18 cellular contexts compared by ENCODE assay signal in genomic region chrX:103615781-103616180, GRCh38. TPM values are rescaled to one million over a fixed set of nuclear protein-coding genes. Genes with fewer than 3 reads are reported as not detected.
DNase-seq lines count a peak whose midpoint lies in the region; ATAC-seq and TF ChIP-seq lines count a peak whose summit lies in the region.
"Had no signal": no experiment of that assay in that cellular context is flagged by ENCODE, and none has a peak within 500 bp of the region (broad histone marks: within the 10 kb centered on the region; RNA-seq: fewer than 3 reads in every experiment).

No MANE protein-coding gene starts in this region.

- TF ChIP-seq EP300 in ovary (IDR thresholded peaks at IDR 0.05), result no peak

- no peak overlapping the region for H4K8ac ChIP-seq in mesenchymal stem cell (ENCODE audit: low read length)

- intact Hi-C loops in ovary (cut with DNase I), result no loop called here

- H2BK5ac ChIP-seq in mesenchymal stem cell (ENCODE audit: low read depth, low read length, poor library complexity, severe bottlenecking), result no peak overlapping the region

- H3K4me3 ChIP-seq in RWPE2 (ENCODE audit: severe bottlenecking) (no peak overlapping the region), mesenchymal stem cell (ENCODE audit: insufficient read depth in 1 of 2, low read depth in 1 of 2, low read length in 2 of 2) (no peak overlapping the region), ovary (no peak overlapping the region)

- no peak overlapping the region for H4K91ac ChIP-seq in mesenchymal stem cell (ENCODE audit: low read length)

- H3K27ac ChIP-seq in RWPE2 (ENCODE audit: poor library complexity, severe bottlenecking), result peak overlapping the region; percentile 81
- no peak overlapping the region for H3K27ac ChIP-seq in mesenchymal stem cell (ENCODE audit: low read length, poor library complexity, severe bottlenecking)
- H3K27ac ChIP-seq in ovary, result no peak overlapping the region
- no peak overlapping the region for H3K27ac ChIP-seq in RWPE1

- H3K4me3 Mint-ChIP-seq in HFFc6, result no peak overlapping the region
- H3K4me3 Mint-ChIP-seq: B cell; CD4-positive, CD25-positive, alpha-beta regulatory T cell had no signal

- no peak overlapping the region for H2BK120ac ChIP-seq in mesenchymal stem cell (ENCODE audit: low read depth, low read length)

- H3K79me1 ChIP-seq in mesenchymal stem cell (replicated peaks; ENCODE audit: low read length, poor library complexity, severe bottlenecking), result no peaks in the 10 kb centered on the region

- POLR2A ChIA-PET in RWPE1 (lab: Yijun Ruan, JAX; ENCODE audit: low non-redundant PET), result no interaction called here

- no peak overlapping the region for H2AK5ac ChIP-seq in mesenchymal stem cell (ENCODE audit: low read length, severe bottlenecking)

- CTCF ChIA-PET in RWPE1 (lab: Yijun Ruan, JAX), result no interaction called here

- H3K4me1 ChIP-seq in RWPE2 (ENCODE audit: insufficient read depth, poor library complexity, severe bottlenecking), result peaks cover 16% of the 10 kb centered on the region
- H3K4me1 ChIP-seq in mesenchymal stem cell (ENCODE audit: control insufficient read depth, insufficient read depth, low read depth, low read length), result no peaks in the 10 kb centered on the region
- no peaks in the 10 kb centered on the region for H3K4me1 ChIP-seq in ovary (ENCODE audit: insufficient read depth)
- H3K4me1 ChIP-seq: Caco-2 had no signal

- H2BK12ac ChIP-seq in mesenchymal stem cell (ENCODE audit: low read length in 2 of 2), result no peak overlapping the region

- peak overlapping the region; percentile 82 for H3K27ac Mint-ChIP-seq in HFFc6
- H3K27ac Mint-ChIP-seq: B cell had no signal

- TF ChIP-seq POLR2A in ovary (IDR thresholded peaks at IDR 0.05), result no peak

- H3K9me3 ChIP-seq in RWPE2 (ENCODE audit: severe bottlenecking) (no peaks in the 10 kb centered on the region), mesenchymal stem cell (ENCODE audit: control insufficient read depth, low read length) (no peaks in the 10 kb centered on the region), ovary (no peaks in the 10 kb centered on the region)
- H3K9me3 ChIP-seq: Caco-2 had no signal

- H3K27me3 Mint-ChIP-seq in HFFc6 (ENCODE audit: insufficient read depth), result no peaks in the 10 kb centered on the region; the same call in 1 of the 2 replicates
- H3K27me3 Mint-ChIP-seq: B cell; CD4-positive, CD25-positive, alpha-beta regulatory T cell had no signal

- H3K27me3 ChIP-seq in RWPE2 (ENCODE audit: insufficient read depth, poor library complexity, severe bottlenecking) (no peaks in the 10 kb centered on the region), mesenchymal stem cell (ENCODE audit: control insufficient read depth in 1 of 2, insufficient read depth in 1 of 2, low read length in 2 of 2) (peaks cover 0 to 3% of the 10 kb centered on the region in 2 experiments), ovary (no peaks in the 10 kb centered on the region)

- no peak overlapping the region for H3K4me2 ChIP-seq in mesenchymal stem cell (ENCODE audit: low read length, poor library complexity, severe bottlenecking)

- H3K36me3 ChIP-seq in RWPE2 (ENCODE audit: low read depth), result peaks cover 4% of the 10 kb centered on the region
- H3K36me3 ChIP-seq in mesenchymal stem cell (ENCODE audit: control insufficient read depth in 1 of 2, insufficient read depth in 2 of 2, low read depth in 1 of 2, low read length in 2 of 2), result no peaks in the 10 kb centered on the region
- H3K36me3 ChIP-seq in ovary, result no peaks in the 10 kb centered on the region

- H3K9ac ChIP-seq in mesenchymal stem cell (ENCODE audit: low read length), result no peak overlapping the region

- H3K4me1 Mint-ChIP-seq in HFFc6 (ENCODE audit: low read depth), result peaks cover 55% of the 10 kb centered on the region
- H3K4me1 Mint-ChIP-seq: B cell; CD4-positive, CD25-positive, alpha-beta regulatory T cell had no signal

- no peak overlapping the region for H3K14ac ChIP-seq in mesenchymal stem cell (ENCODE audit: low read length in 2 of 2)

- DNase-seq in EL (peak; percentile 48), HFFc6 (peak; percentile 32), RWPE2 (ENCODE audit: low spot score) (no peak), mesenchymal stem cell (peak; percentile 10), ovary (no peak), NCI-H82 treated with DMSO at 0.1 percent for 48 hours (lab: John Stamatoyannopoulos, UW; ENCODE audit: unreplicated experiment) (no peak), RWPE1 (ENCODE audit: low spot score) (no peak)
- DNase-seq in stimulated activated CD4-positive, alpha-beta T cell treated with anti-CD3 and anti-CD28 coated beads, Interleukin-4, amount 100 ng/mL, for 4 hours, result no peak
- DNase-seq: Caco-2; CD4-positive, CD25-positive, alpha-beta regulatory T cell; DMS153; Karpas-422; NCI-H187 treated with DMSO at 0.1 percent for 48 hours; NCI-H446 treated with DMSO at 0.1 percent for 48 hours; NCI-H774; T-helper 2 cell had no signal

- no peak overlapping the region for H2AFZ ChIP-seq in mesenchymal stem cell (ENCODE audit: low read depth, low read length)

- no peak overlapping the region for H3K18ac ChIP-seq in mesenchymal stem cell (ENCODE audit: low read depth in 1 of 2, low read length in 2 of 2)

- no peak overlapping the region for H3K23ac ChIP-seq in mesenchymal stem cell (ENCODE audit: low read length in 2 of 2)

- no peaks in the 10 kb centered on the region for H3K9me3 Mint-ChIP-seq in HFFc6
- H3K9me3 Mint-ChIP-seq: CD4-positive, CD25-positive, alpha-beta regulatory T cell had no signal

- TF ChIP-seq CTCF in HFFc6 (IDR thresholded peaks at IDR 0.05) (no peak), RWPE2 (IDR thresholded peaks at IDR 0.05; ENCODE audit: poor library complexity, severe bottlenecking) (no peak), ovary (IDR thresholded peaks at IDR 0.05) (no peak), RWPE1 (conservative IDR thresholded peaks at IDR 0.05; ENCODE audit: low read depth) (no peak)

- H2BK15ac ChIP-seq in mesenchymal stem cell (ENCODE audit: low read depth, poor library complexity, severe bottlenecking), result no peak overlapping the region

- no peak overlapping the region for H3K4ac ChIP-seq in mesenchymal stem cell (ENCODE audit: low read depth in 1 of 2, low read length in 2 of 2)

- H3K36me3 Mint-ChIP-seq in HFFc6 (ENCODE audit: low read depth), result peaks cover 9% of the 10 kb centered on the region; the same call in 1 of the 2 replicates
- H3K36me3 Mint-ChIP-seq: CD4-positive, CD25-positive, alpha-beta regulatory T cell had no signal

- ATAC-seq in RWPE2 (ENCODE audit: low read depth), result peak; percentile 38; the same call in 2 of the 3 replicates
- ATAC-seq: HCT116 had no signal

RNA-seq across cellular contexts. Expression of gene TCEAL3, which starts 8.0 kb away (rescaled TPM):
- 10 to 100 TPM; 54.3 to 75.5 (median 62.7) TPM for total RNA-seq in HFFc6 (2021; fragmentation: NEBNext Ultra II Directional; extraction: Animal tissue kit (Norgen Biotek cat#: 25700))
- 52.4 TPM for polyA plus RNA-seq in mesenchymal stem cell (2013, experiment 1 of 2)
- polyA plus RNA-seq in mesenchymal stem cell (2013, experiment 2 of 2), result 55.2 TPM
- 100 to 1,000 TPM in 4 of 7 donors, 10 to 100 TPM in 3; 67.8 to 150 (median 118) TPM for total RNA-seq in ovary
- polyA plus RNA-seq in ovary, result 100 to 1,000 TPM; 146 to 195 TPM

RNA-seq across cellular contexts. Expression of gene TCEAL1, which starts 13.0 kb away (rescaled TPM):
- total RNA-seq in HFFc6 (2021; fragmentation: NEBNext Ultra II Directional; extraction: Animal tissue kit (Norgen Biotek cat#: 25700)), result 10 to 100 TPM; 33.4 to 36.8 (median 35.9) TPM
- 32.0 TPM for polyA plus RNA-seq in mesenchymal stem cell (2013, experiment 1 of 2)
- 31.1 TPM for polyA plus RNA-seq in mesenchymal stem cell (2013, experiment 2 of 2)
- 100 to 1,000 TPM; 112 to 525 (median 234) TPM for total RNA-seq in ovary
- polyA plus RNA-seq in ovary, result 100 to 1,000 TPM; 156 to 304 TPM

RNA-seq across cellular contexts. Expression of gene TCEAL4, which starts 30.5 kb away (rescaled TPM):
- 100 to 1,000 TPM in 5 of 6 experiments, 10 to 100 TPM in 1; 92.4 to 119 (median 118) TPM for total RNA-seq in HFFc6 (2021; fragmentation: NEBNext Ultra II Directional; extraction: Animal tissue kit (Norgen Biotek cat#: 25700))
- polyA plus RNA-seq in mesenchymal stem cell (2013, experiment 1 of 2), result 166 TPM
- polyA plus RNA-seq in mesenchymal stem cell (2013, experiment 2 of 2), result 162 TPM
- 100 to 1,000 TPM; 333 to 772 (median 462) TPM for total RNA-seq in ovary
- 1,000 to 10,000 TPM in 1 of 2 donors, 100 to 1,000 TPM in 1; 942 to 1,592 TPM for polyA plus RNA-seq in ovary

Comparison
In these comparisons a context has a peak if more than half of its experiments do, and no peak if none do; other contexts are left out.
1. DNase-seq: peak in EL (single experiment), HFFc6 (single experiment) and mesenchymal stem cell (single experiment); none in RWPE2 (single experiment), ovary (0 of 5), NCI-H82 treated with DMSO at 0.1 percent for 48 hours (single experiment), RWPE1 (single experiment) and stimulated activated CD4-positive, alpha-beta T cell treated with anti-CD3 and anti-CD28 coated beads, Interleukin-4, amount 100 ng/mL, for 4 hours (0 of 2).